In the genomic region with DNA sequence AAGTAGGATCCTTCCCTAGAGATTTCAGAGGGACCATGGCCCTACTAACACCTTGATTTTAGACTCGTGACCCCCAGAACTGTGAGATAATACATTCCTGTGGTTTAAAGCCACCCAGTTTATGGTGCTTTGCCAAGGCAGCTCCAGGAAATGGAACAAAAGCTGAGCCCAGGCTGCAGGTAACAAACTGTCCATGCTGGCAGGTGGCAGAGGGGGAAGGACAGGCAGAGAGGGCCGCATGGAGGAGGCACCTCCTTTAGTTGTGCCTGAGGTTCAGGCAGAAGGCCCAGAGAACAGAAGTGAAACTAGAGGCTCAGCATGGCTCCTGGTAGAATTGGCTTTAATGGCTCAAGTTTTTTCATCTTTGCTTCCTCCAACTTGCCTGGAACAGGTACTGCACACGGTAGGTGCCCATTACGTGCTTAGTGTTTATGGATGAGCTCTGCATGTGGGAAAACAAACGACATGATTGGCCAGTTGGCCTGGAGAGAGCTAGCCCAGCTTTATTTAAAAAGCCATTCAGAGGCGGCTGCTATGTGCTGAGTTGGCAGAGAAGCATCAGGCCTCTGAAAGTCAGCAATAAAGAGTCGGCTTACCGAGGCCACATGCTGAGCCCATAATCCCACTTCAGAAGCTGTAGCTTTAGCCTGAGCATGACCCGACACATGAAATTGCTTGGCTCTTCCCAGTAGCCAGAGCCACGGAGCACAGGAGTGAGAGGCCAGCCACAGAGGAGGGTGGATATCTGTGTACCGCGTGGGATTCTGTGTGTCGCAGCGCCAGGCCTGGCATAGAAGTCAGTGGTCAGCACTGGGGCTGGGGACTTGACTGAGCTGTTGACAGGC, we compare ENCODE assay signal across 2 cellular contexts.
A peak's percentile ranks its signal among the peaks of the same experiment; 100 is the strongest.
TF ChIP-seq lines count a peak whose summit lies in the region.

No MANE protein-coding gene starts in this region.

TF ChIP-seq in A549, 52 proteins besides CTCF, POLR2A, EP300 and RAD21:
- TF ChIP-seq MAFK (IDR thresholded peaks at IDR 0.05; ENCODE audit: partially characterized antibody) (peak; percentile 18), HEYL (CRISPR knock-in tag; IDR thresholded peaks at IDR 0.05) (no peak), FOSB (CRISPR knock-in tag; IDR thresholded peaks at IDR 0.05) (no peak)

TF ChIP-seq in K562, 482 proteins besides CTCF, POLR2A, EP300 and RAD21:
- TF ChIP-seq, protein P1, sequence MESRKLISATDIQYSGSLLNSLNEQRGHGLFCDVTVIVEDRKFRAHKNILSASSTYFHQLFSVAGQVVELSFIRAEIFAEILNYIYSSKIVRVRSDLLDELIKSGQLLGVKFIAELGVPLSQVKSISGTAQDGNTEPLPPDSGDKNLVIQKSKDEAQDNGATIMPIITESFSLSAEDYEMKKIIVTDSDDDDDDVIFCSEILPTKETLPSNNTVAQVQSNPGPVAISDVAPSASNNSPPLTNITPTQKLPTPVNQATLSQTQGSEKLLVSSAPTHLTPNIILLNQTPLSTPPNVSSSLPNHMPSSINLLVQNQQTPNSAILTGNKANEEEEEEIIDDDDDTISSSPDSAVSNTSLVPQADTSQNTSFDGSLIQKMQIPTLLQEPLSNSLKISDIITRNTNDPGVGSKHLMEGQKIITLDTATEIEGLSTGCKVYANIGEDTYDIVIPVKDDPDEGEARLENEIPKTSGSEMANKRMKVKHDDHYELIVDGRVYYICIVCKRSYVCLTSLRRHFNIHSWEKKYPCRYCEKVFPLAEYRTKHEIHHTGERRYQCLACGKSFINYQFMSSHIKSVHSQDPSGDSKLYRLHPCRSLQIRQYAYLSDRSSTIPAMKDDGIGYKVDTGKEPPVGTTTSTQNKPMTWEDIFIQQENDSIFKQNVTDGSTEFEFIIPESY (CRISPR knock-in tag; IDR thresholded peaks at IDR 0.05): 0 out of 2 replicates have a peak, but pooled peaks have one; percentile 38
- TF ChIP-seq ZFP36 (IDR thresholded peaks at IDR 0.05; ENCODE audit: low read depth, low read length, partially characterized antibody) (peak; percentile 25), POLR2AphosphoS5 (IDR thresholded peaks at IDR 0.05; ENCODE audit: control insufficient read depth, insufficient read depth, low read depth, low read length) (no peak)
